Comparison of ENCODE assay signal across 12 cellular contexts in genomic region chr5:103228056-103228455, GRCh38. TPM values are rescaled to one million over a fixed set of nuclear protein-coding genes. Genes with fewer than 3 reads are reported as not detected.
DNase-seq lines count a peak whose midpoint lies in the region; ATAC-seq and TF ChIP-seq lines count a peak whose summit lies in the region.
"Had no signal": no experiment of that assay in that cellular context is flagged by ENCODE, and none has a peak within 500 bp of the region (broad histone marks: within the 10 kb centered on the region; RNA-seq: fewer than 3 reads in every experiment).

No MANE protein-coding gene starts in this region.

- no peaks in the 10 kb centered on the region for H3K9me3 ChIP-seq in GM23248 (ENCODE audit: low read depth)

- H3K27ac ChIP-seq in GM23248 (no peak overlapping the region), brain microvascular endothelial cell (no peak overlapping the region)
- H3K27ac ChIP-seq: BLaER1 treated with 17β-estradiol and CSF1 and Interleukin-3, amounts not matched to agents 10 nM and 100 nM had no signal

- no peak overlapping the region for H3K4me3 ChIP-seq in AG10803 (ENCODE audit: low read length)
- no peak overlapping the region for H3K4me3 ChIP-seq in GM23248
- no peak overlapping the region for H3K4me3 ChIP-seq in brain microvascular endothelial cell (ENCODE audit: low read depth, low read length)
- no peak overlapping the region for H3K4me3 ChIP-seq in fibroblast of pulmonary artery (replicated peaks; ENCODE audit: low read depth, low read length)
- no peak overlapping the region for H3K4me3 ChIP-seq in lower leg skin (ENCODE audit: low read depth, poor library complexity, severe bottlenecking)
- H3K4me3 ChIP-seq: BLaER1 treated with 17β-estradiol and CSF1 and Interleukin-3, amounts not matched to agents 10 nM and 100 nM had no signal

- H2AFZ ChIP-seq in GM23248: no peak overlapping the region

- H3K9ac ChIP-seq in GM23248: no peak overlapping the region
- H3K9ac ChIP-seq: BLaER1 treated with 17β-estradiol and CSF1 and Interleukin-3, amounts not matched to agents 10 nM and 100 nM had no signal

- no peaks in the 10 kb centered on the region for H4K20me1 ChIP-seq in GM23248 (ENCODE audit: insufficient read depth)

- ATAC-seq in left ventricle myocardium superior (no peak), GM19023 (IDR thresholded peaks at IDR 0.05; ENCODE audit: unreplicated experiment) (no peak)
- ATAC-seq: HCT116 had no signal

- H3K27me3 ChIP-seq in GM23248 (replicated peaks; ENCODE audit: insufficient read depth) (no peaks in the 10 kb centered on the region), brain microvascular endothelial cell (replicated peaks) (no peaks in the 10 kb centered on the region)
- H3K27me3 ChIP-seq: BLaER1 treated with 17β-estradiol and CSF1 and Interleukin-3, amounts not matched to agents 10 nM and 100 nM had no signal

- DNase-seq in AG10803 (ENCODE audit: low read depth) (peak; percentile 40), GM23248 (peak; percentile 40), brain microvascular endothelial cell (peak; percentile 39), fibroblast of pulmonary artery (ENCODE audit: low read depth) (peak; percentile 30), left ventricle myocardium superior (no peak), lower leg skin (ENCODE audit: low spot score in 2 of 2) (no peak), NCI-H524 treated with DMSO at 0.1 percent for 48 hours (lab: John Stamatoyannopoulos, UW) (no peak)
- DNase-seq: 8988T; CD4-positive, CD25-positive, alpha-beta regulatory T cell had no signal

- no peak for TF ChIP-seq POLR2A in lower leg skin (IDR thresholded peaks at IDR 0.05)

- intact Hi-C loops in left ventricle myocardium superior (cut with micrococcal nuclease) (no loop called here), lower leg skin (cut with DNase I; ENCODE audit: low total_unique reads) (no loop called here)

- H3K36me3 ChIP-seq in GM23248 (ENCODE audit: low read depth): no peaks in the 10 kb centered on the region
- no peaks in the 10 kb centered on the region for H3K36me3 ChIP-seq in brain microvascular endothelial cell (replicated peaks)
- H3K36me3 ChIP-seq: BLaER1 treated with 17β-estradiol and CSF1 and Interleukin-3, amounts not matched to agents 10 nM and 100 nM had no signal

- H3K4me2 ChIP-seq in GM23248 (ENCODE audit: unreplicated experiment): no peak overlapping the region
- H3K4me2 ChIP-seq: BLaER1 treated with 17β-estradiol and CSF1 and Interleukin-3, amounts not matched to agents 10 nM and 100 nM had no signal

- WGBS in GM23248 (ENCODE audit: low coverage in 1 of 2, low lambda C conversion rate in 2 of 2, missing lambda C conversion rate in 2 of 2), 2 experiments: 74 to 75% methylated on average over 5 of the region's 5 CpGs
- WGBS in lower leg skin, 2 donors: 80 to 83% methylated on average over 5 of the region's 5 CpGs

- no peaks in the 10 kb centered on the region for H3K9me2 ChIP-seq in GM23248 (ENCODE audit: insufficient read depth)

- in situ Hi-C loops in GM23248 (cut with MboI): no loop called here
- in situ Hi-C loops in brain microvascular endothelial cell (cut with HindIII; ENCODE audit: low pct_ligation_motif_present, low sequenced_read_pairs): no loop called here

- TF ChIP-seq CTCF in AG10803 (conservative IDR thresholded peaks at IDR 0.05; ENCODE audit: low read length) (no peak), brain microvascular endothelial cell (IDR thresholded peaks at IDR 0.05; ENCODE audit: low read depth, low read length, missing control alignments) (no peak), fibroblast of pulmonary artery (IDR thresholded peaks at IDR 0.05; ENCODE audit: low read length, missing control alignments) (no peak), lower leg skin (IDR thresholded peaks at IDR 0.05) (no peak)

- H3F3A ChIP-seq in GM23248 (ENCODE audit: insufficient read depth): 0 out of 2 replicates have a peak, but pooled peaks cover 8% of the 10 kb centered on the region

- H3K4me1 ChIP-seq in GM23248 (ENCODE audit: insufficient read depth): no peaks in the 10 kb centered on the region

- H3K79me2 ChIP-seq in GM23248 (ENCODE audit: insufficient read depth): no peaks in the 10 kb centered on the region

RNA-seq across cellular contexts. Expression of gene MACIR, which starts 30.5 kb away (rescaled TPM):
- 31.5 and 36.3 TPM in 2 replicates for total RNA-seq in GM23248 (2014; rRNA removed; shearing (Covaris generic))
- polyA plus RNA-seq in GM23248 (2016; fragmentation: Nextera tagmentation; extraction: Ambion mirVana): 35.6 and 35.7 TPM in 2 replicates
- total RNA-seq in left ventricle myocardium superior: 4.7 TPM
- total RNA-seq in lower leg skin: 1 to 10 TPM; 5.7 to 8.2 (median 6.4) TPM

Comparison
In these comparisons a context has a peak if more than half of its experiments do, and no peak if none do; other contexts are left out.
1. DNase-seq: peak in AG10803 (single experiment), GM23248 (single experiment), brain microvascular endothelial cell (single experiment) and fibroblast of pulmonary artery (single experiment); none in left ventricle myocardium superior (single experiment), lower leg skin (0 of 2) and NCI-H524 treated with DMSO at 0.1 percent for 48 hours (single experiment).